In the genomic region with DNA sequence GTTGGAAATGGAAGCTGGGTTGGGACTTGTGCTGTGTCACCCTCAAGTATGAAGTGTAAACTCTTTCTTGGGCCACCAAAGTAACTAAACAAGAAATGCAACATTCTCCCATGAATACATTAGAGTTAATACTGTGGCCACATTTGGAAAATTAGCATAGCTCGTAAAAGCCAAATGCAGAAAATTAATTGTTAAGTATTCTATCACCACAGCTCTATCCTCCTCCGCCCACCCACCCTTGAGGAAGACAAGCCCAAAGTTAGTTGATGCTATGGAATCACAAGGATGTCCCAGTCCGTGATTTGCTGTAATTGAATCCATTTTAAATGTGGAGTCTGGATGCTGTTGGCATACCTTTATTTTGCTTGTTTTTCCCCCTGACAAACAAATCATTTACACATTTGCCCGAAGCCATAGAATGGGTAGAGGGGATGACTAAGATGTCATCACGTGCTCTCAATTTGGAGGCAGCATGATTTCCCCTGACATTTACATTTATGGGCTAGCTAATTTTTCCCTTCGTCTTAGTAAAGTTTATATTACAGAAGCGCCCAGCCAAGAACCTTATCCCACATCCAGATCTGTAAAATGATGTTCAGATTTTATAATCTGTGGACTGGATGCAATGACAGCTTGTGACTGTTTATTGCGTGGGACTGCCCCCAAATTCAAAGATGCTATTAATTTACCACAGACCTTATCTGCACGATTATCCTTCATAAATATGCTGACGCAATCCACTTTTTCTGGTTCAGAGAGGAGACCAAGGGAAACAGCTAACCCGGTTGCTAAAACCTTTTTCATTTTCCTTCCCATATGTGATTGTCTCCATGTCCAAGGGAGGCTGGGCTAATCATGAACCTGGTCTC, we compare ENCODE assay signal across 14 cellular contexts. TPM values are rescaled to one million over a fixed set of nuclear protein-coding genes. Genes with fewer than 3 reads are reported as not detected.
"Had no signal": no experiment of that assay in that cellular context is flagged by ENCODE, and none has a peak within 500 bp of the region (broad histone marks: within the 10 kb centered on the region; RNA-seq: fewer than 3 reads in every experiment).

No MANE protein-coding gene starts in this region.

- H3K4me3 ChIP-seq: stomach had no signal

- H3K27me3 ChIP-seq: testis had no signal

- H3K4me1 ChIP-seq: breast epithelium had no signal

- H3K27ac ChIP-seq: breast epithelium, stomach, testis had no signal

- H3K9me3 ChIP-seq: breast epithelium, stomach, testis had no signal

- H3K4me3 Mint-ChIP-seq: natural killer cell; T-helper 2 cell treated with Interferon-gamma antibody and Interleukin-4, amounts not matched to agents 5 μg/mL and 100 μg/mL, for 36 hours had no signal

- H3K27ac Mint-ChIP-seq: natural killer cell; T-helper 2 cell treated with Interferon-gamma antibody and Interleukin-4, amounts not matched to agents 5 μg/mL and 100 μg/mL, for 36 hours had no signal

- H3K36me3 ChIP-seq: breast epithelium had no signal

- DNase-seq: activated naive CD4-positive, alpha-beta T cell treated with Interleukin-2 at 50 U/mL for 16 hours; anterior cingulate cortex; dermis blood vessel endothelial cell; erythroblast; mammary epithelial cell; natural killer cell; stimulated activated CD4-positive, alpha-beta T cell treated with anti-CD3 and anti-CD28 coated beads, Interleukin-1b, Interleukin-23, amount 100 ng/mL, for 48 hours; stomach; testis had no signal

- H3K9me3 Mint-ChIP-seq: natural killer cell; T-helper 2 cell treated with Interferon-gamma antibody and Interleukin-4, amounts not matched to agents 5 μg/mL and 100 μg/mL, for 36 hours had no signal

- FAIRE-seq: keratinocyte had no signal

RNA-seq across cellular contexts. Expression of gene MSX2, which starts 3.6 kb away (rescaled TPM):
- total RNA-seq: activated CD8-positive, alpha-beta memory T cell treated with anti-CD3 and anti-CD28 coated beads for 36 hours; left lobe of liver had no signal
